In the genomic region with DNA sequence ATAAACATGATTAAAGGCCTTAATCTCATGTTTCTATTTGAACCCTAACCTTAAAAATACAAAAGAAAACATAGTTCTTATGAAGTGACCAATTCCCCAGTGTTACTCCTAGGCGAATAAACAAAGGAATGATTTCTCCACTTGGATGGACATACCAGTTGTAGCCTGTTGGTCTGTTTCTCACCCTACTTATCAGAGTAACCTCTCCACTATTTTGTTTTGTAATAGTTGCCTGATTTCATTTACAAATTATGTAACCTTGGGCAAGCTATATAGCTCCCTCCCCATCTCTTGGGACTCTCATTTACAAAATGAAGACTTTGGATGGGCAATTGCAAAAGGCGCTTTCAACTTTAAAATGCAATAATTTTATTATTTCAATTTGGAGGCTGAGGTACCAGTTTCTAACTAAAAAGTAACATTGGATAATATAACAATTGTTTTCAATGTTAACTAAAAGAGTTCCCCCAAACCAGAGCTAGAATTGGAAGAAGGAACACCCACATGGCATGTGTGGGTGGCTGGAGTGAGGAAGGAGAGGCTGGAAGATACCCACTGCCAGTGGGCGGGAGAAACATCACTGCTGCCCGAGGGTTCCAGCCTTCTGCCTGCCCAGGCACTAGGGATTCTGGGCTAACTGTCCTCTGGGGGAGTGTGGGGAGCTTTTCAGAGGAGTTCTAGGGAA, we compare ENCODE assay signal across 15 cellular contexts.
DNase-seq lines count a peak whose midpoint lies in the region; ATAC-seq and TF ChIP-seq lines count a peak whose summit lies in the region.
"Had no signal": no experiment of that assay in that cellular context is flagged by ENCODE, and none has a peak within 500 bp of the region (broad histone marks: within the 10 kb centered on the region; RNA-seq: fewer than 3 reads in every experiment).

No MANE protein-coding gene starts in this region.

- peak overlapping the region; percentile 17 for H3K27ac Mint-ChIP-seq in osteocyte (ENCODE audit: unreplicated experiment)
- H3K27ac Mint-ChIP-seq: activated CD4-positive, alpha-beta memory T cell treated with anti-CD3 and anti-CD28 coated beads for 36 hours; nephron had no signal

- no peak for TF ChIP-seq CTCF in AG09319 (IDR thresholded peaks at IDR 0.05; ENCODE audit: low read depth, low read length)
- no peak for TF ChIP-seq CTCF in fibroblast of the aortic adventitia (IDR thresholded peaks at IDR 0.05; ENCODE audit: insufficient read depth, low read length)
- no peak for TF ChIP-seq CTCF in osteocyte (IDR thresholded peaks at IDR 0.05)
- no peak for TF ChIP-seq CTCF in foreskin fibroblast (IDR thresholded peaks at IDR 0.05; ENCODE audit: low read depth, low read length)

- peak; percentile 47 for DNase-seq in AG09319 (ENCODE audit: extremely low read depth, low read depth)
- DNase-seq in NCI-H226: peak; percentile 51
- peak; percentile 78 for DNase-seq in fibroblast of the aortic adventitia (ENCODE audit: low read depth)
- DNase-seq in osteocyte (ENCODE audit: extremely low spot score, unreplicated experiment): no peak
- no peak for DNase-seq in foreskin fibroblast
- DNase-seq in RPMI8226: no peak
- no peak for DNase-seq in NCI-H524 treated with DMSO at 0.1 percent for 48 hours (lab: John Stamatoyannopoulos, UW)
- DNase-seq: activated CD4-positive, alpha-beta memory T cell treated with anti-CD3 and anti-CD28 coated beads for 36 hours; effector CD4-positive, alpha-beta T cell; kidney; NCI-H2029 treated with DMSO at 0.1 percent for 48 hours; NCI-H82; stimulated activated naive CD8-positive, alpha-beta T cell treated with anti-CD3 and anti-CD28 coated beads, Interleukin-15, amount 100 ng/mL, for 72 hours had no signal

- peaks cover 5% of the 10 kb centered on the region for H3K36me3 Mint-ChIP-seq in osteocyte (ENCODE audit: unreplicated experiment)

- peaks cover 7% of the 10 kb centered on the region for H3K9me3 Mint-ChIP-seq in osteocyte (ENCODE audit: unreplicated experiment)
- H3K9me3 Mint-ChIP-seq: activated CD4-positive, alpha-beta memory T cell treated with anti-CD3 and anti-CD28 coated beads for 36 hours; nephron had no signal

- no peak overlapping the region for H3K4me3 Mint-ChIP-seq in osteocyte (ENCODE audit: unreplicated experiment)
- H3K4me3 Mint-ChIP-seq: activated CD4-positive, alpha-beta memory T cell treated with anti-CD3 and anti-CD28 coated beads for 36 hours; nephron; stimulated activated naive CD8-positive, alpha-beta T cell treated with anti-CD3 and anti-CD28 coated beads, Interleukin-15, amount 100 ng/mL, for 72 hours had no signal

- H3K27me3 Mint-ChIP-seq in osteocyte (ENCODE audit: unreplicated experiment): no peaks in the 10 kb centered on the region
- H3K27me3 Mint-ChIP-seq: activated CD4-positive, alpha-beta memory T cell treated with anti-CD3 and anti-CD28 coated beads for 36 hours; stimulated activated naive CD8-positive, alpha-beta T cell treated with anti-CD3 and anti-CD28 coated beads, Interleukin-15, amount 100 ng/mL, for 72 hours had no signal

- H3K4me3 ChIP-seq in fibroblast of the aortic adventitia (ENCODE audit: low read depth, low read length): no peak overlapping the region
- no peak overlapping the region for H3K4me3 ChIP-seq in foreskin fibroblast (ENCODE audit: low read depth in 1 of 2, low read length in 2 of 2)

- no peak for ATAC-seq in HG03457 (IDR thresholded peaks at IDR 0.05; ENCODE audit: unreplicated experiment)
- ATAC-seq: stimulated activated naive CD8-positive, alpha-beta T cell treated with anti-CD3 and anti-CD28 coated beads, Interleukin-15, amount 100 ng/mL, for 72 hours had no signal

- peaks cover 64% of the 10 kb centered on the region for H3K4me1 Mint-ChIP-seq in osteocyte (ENCODE audit: unreplicated experiment)

Comparison
In these comparisons a context has a peak if more than half of its experiments do, and no peak if none do; other contexts are left out.
1. DNase-seq: peak in AG09319 (single experiment), NCI-H226 (single experiment) and fibroblast of the aortic adventitia (single experiment); none in osteocyte (single experiment), foreskin fibroblast (0 of 2), RPMI8226 (single experiment) and NCI-H524 treated with DMSO at 0.1 percent for 48 hours (single experiment).